Comparison of ENCODE assay signal across 12 cellular contexts in genomic region chr19:38277549-38277948, GRCh38. TPM values are rescaled to one million over a fixed set of nuclear protein-coding genes. Genes with fewer than 3 reads are reported as not detected.
A peak's percentile ranks its signal among the peaks of the same experiment; 100 is the strongest.
DNase-seq lines count a peak whose midpoint lies in the region; ATAC-seq and TF ChIP-seq lines count a peak whose summit lies in the region.
"Had no signal": no experiment of that assay in that cellular context is flagged by ENCODE, and none has a peak within 500 bp of the region (broad histone marks: within the 10 kb centered on the region; RNA-seq: fewer than 3 reads in every experiment).

No MANE protein-coding gene starts in this region.

- H3K36me3 ChIP-seq in lower lobe of right lung, result no peaks in the 10 kb centered on the region
- no peaks in the 10 kb centered on the region for H3K36me3 ChIP-seq in suprapubic skin
- H3K36me3 ChIP-seq in mucosa of descending colon (ENCODE audit: low read depth), result no peaks in the 10 kb centered on the region

- intact Hi-C loops in lower lobe of right lung (cut with DNase I) (no loop called here), mucosa of descending colon (cut with DNase I, micrococcal nuclease) (no loop called here)

- TF ChIP-seq POLR2A in suprapubic skin (IDR thresholded peaks at IDR 0.05), result no peak

- TF ChIP-seq EP300 in suprapubic skin (IDR thresholded peaks at IDR 0.05), result no peak

- ATAC-seq in lower lobe of right lung, result peak in 1 of 2 donors; percentile 73
- no peak for ATAC-seq in mucosa of descending colon
- no peak for ATAC-seq in HG03571 (IDR thresholded peaks at IDR 0.05; ENCODE audit: unreplicated experiment)
- ATAC-seq in GM21717 (IDR thresholded peaks at IDR 0.05; ENCODE audit: unreplicated experiment), result no peak

- no peaks in the 10 kb centered on the region for H3K36me3 Mint-ChIP-seq in chondrocyte (ENCODE audit: low read depth)

- H3K9me3 Mint-ChIP-seq in chondrocyte (ENCODE audit: low read depth), result no peaks in the 10 kb centered on the region
- H3K9me3 Mint-ChIP-seq: activated naive CD4-positive, alpha-beta T cell treated with anti-CD3 and anti-CD28 coated beads for 36 hours had no signal

- H3K27me3 Mint-ChIP-seq in chondrocyte (ENCODE audit: low read depth), result no peaks in the 10 kb centered on the region

- H3K9me3 ChIP-seq in lower lobe of right lung (no peaks in the 10 kb centered on the region), suprapubic skin (no peaks in the 10 kb centered on the region), mucosa of descending colon (no peaks in the 10 kb centered on the region)

- H3K27me3 ChIP-seq in lower lobe of right lung (ENCODE audit: low read depth), result no peaks in the 10 kb centered on the region
- no peaks in the 10 kb centered on the region for H3K27me3 ChIP-seq in suprapubic skin

- TF ChIP-seq CTCF in LNCaP clone FGC (IDR thresholded peaks at IDR 0.05; ENCODE audit: control insufficient read depth, extremely low read depth, insufficient read depth) (no peak), chondrocyte (IDR thresholded peaks at IDR 0.05) (no peak), lower lobe of right lung (IDR thresholded peaks at IDR 0.05) (no peak), suprapubic skin (IDR thresholded peaks at IDR 0.05) (no peak), mucosa of descending colon (IDR thresholded peaks at IDR 0.05) (no peak)

- H3K27ac Mint-ChIP-seq in chondrocyte (ENCODE audit: unreplicated experiment), result peak overlapping the region; percentile 87
- H3K27ac Mint-ChIP-seq: activated naive CD4-positive, alpha-beta T cell treated with anti-CD3 and anti-CD28 coated beads for 36 hours had no signal

- 55% methylated on average over 5 of the region's 5 CpGs for WGBS in suprapubic skin

- DNase-seq in LNCaP clone FGC (ENCODE audit: low read depth), result peak; percentile 79
- DNase-seq in chondrocyte (ENCODE audit: low spot score), result no peak
- DNase-seq in lower lobe of right lung, result no peak
- DNase-seq in suprapubic skin (ENCODE audit: low spot score in 2 of 2), result no peak
- no peak for DNase-seq in mucosa of descending colon
- DNase-seq in ecto neural progenitor cell (ENCODE audit: low spot score), result no peak
- DNase-seq: activated CD4-positive, alpha-beta T cell treated with anti-CD3 and anti-CD28 coated beads for 4 hours; activated naive CD4-positive, alpha-beta T cell treated with anti-CD3 and anti-CD28 coated beads for 36 hours; DMS153; NCI-H146 had no signal

- H3K4me3 Mint-ChIP-seq in chondrocyte (ENCODE audit: unreplicated experiment), result no peak overlapping the region
- H3K4me3 Mint-ChIP-seq: activated naive CD4-positive, alpha-beta T cell treated with anti-CD3 and anti-CD28 coated beads for 36 hours had no signal

- H3K4me1 ChIP-seq in lower lobe of right lung, result peaks cover 70% of the 10 kb centered on the region
- peaks cover 69% of the 10 kb centered on the region for H3K4me1 ChIP-seq in suprapubic skin
- peaks cover 56% of the 10 kb centered on the region for H3K4me1 ChIP-seq in mucosa of descending colon (ENCODE audit: low read depth)

- H3K4me3 ChIP-seq in LNCaP clone FGC (ENCODE audit: low read depth, low read length) (peak overlapping the region; percentile 21; the same call in 1 of the 2 replicates), lower lobe of right lung (no peak overlapping the region), suprapubic skin (no peak overlapping the region), mucosa of descending colon (no peak overlapping the region)

- H3K27ac ChIP-seq in lower lobe of right lung (peak overlapping the region; percentile 72), suprapubic skin (peak overlapping the region; percentile 83)

- peaks cover 40% of the 10 kb centered on the region for H3K4me1 Mint-ChIP-seq in chondrocyte (ENCODE audit: low read depth)

RNA-seq across cellular contexts. Expression of gene SPINT2, which starts 13.2 kb away (rescaled TPM):
- total RNA-seq in chondrocyte (21.3 to 28.0 TPM (median 26.4 TPM) in 3 replicates), lower lobe of right lung (202 TPM), suprapubic skin (100 to 1,000 TPM; 359 to 639 (median 494) TPM), mucosa of descending colon (100 to 1,000 TPM; 355 to 802 (median 787) TPM)

RNA-seq across cellular contexts. Expression of gene PPP1R14A, which starts 21.4 kb away (rescaled TPM):
- total RNA-seq in chondrocyte (132 to 297 TPM (median 295 TPM) in 3 replicates), lower lobe of right lung (65.0 TPM), suprapubic skin (10 to 100 TPM in 1 of 4 donors, 1 to 10 TPM in 3; 2.3 to 13.3 (median 7.7) TPM), mucosa of descending colon (100 to 1,000 TPM in 1 of 3 donors, 10 to 100 TPM in 1, 1 to 10 TPM in 1; 9.0 to 186 (median 19.9) TPM)
- total RNA-seq: activated naive CD4-positive, alpha-beta T cell treated with anti-CD3 and anti-CD28 coated beads for 36 hours had no signal

RNA-seq across cellular contexts. Expression of gene C19orf33, which starts 26.5 kb away (rescaled TPM):
- total RNA-seq in chondrocyte (2.0 to 5.2 TPM (median 2.0 TPM) in 3 replicates), lower lobe of right lung (35.6 TPM), suprapubic skin (100 to 1,000 TPM; 182 to 452 (median 349) TPM), mucosa of descending colon (100 to 1,000 TPM in 2 of 3 donors, 10 to 100 TPM in 1; 82.5 to 310 (median 235) TPM)
- total RNA-seq: activated naive CD4-positive, alpha-beta T cell treated with anti-CD3 and anti-CD28 coated beads for 36 hours had no signal

RNA-seq across cellular contexts. Expression of gene YIF1B, which starts 38.2 kb away (rescaled TPM):
- 93.3 to 101 TPM (median 97.8 TPM) in 3 replicates for total RNA-seq in chondrocyte
- 38.9 TPM for total RNA-seq in lower lobe of right lung
- total RNA-seq in suprapubic skin, result 10 to 100 TPM; 14.2 to 36.4 (median 26.1) TPM
- 10 to 100 TPM; 21.4 to 31.5 (median 23.9) TPM for total RNA-seq in mucosa of descending colon

RNA-seq across cellular contexts. Expression of gene KCNK6, which starts 42.1 kb away (rescaled TPM):
- total RNA-seq in chondrocyte, result 22.0 to 30.9 TPM (median 29.2 TPM) in 3 replicates
- total RNA-seq in lower lobe of right lung, result 11.5 TPM
- total RNA-seq in suprapubic skin, result 10 to 100 TPM; 18.6 to 27.4 (median 22.8) TPM
- 10 to 100 TPM; 24.8 to 27.8 (median 25.6) TPM for total RNA-seq in mucosa of descending colon
